In the genomic region with DNA sequence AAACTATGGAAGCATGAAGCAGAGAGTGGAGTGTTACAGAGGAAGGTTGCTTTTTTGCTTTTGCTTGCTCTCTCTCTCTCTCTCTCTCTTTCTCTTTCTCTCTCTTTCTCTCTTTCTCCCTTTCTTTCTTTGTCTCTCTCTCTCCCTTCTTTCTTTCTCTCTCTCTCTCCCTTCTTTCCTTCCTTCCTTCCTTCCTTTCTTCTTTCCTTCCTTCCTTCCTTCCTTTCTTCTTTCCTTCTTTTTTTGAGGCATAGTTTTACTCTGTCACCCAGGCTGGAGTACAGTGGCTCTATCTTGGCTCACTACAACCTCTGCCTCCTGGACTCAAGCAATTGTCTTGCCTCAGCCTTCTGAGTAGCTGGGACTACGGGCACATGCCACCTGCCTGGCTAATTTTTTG, we compare ENCODE assay signal across 2 cellular contexts.
TF ChIP-seq lines count a peak whose summit lies in the region.

No MANE protein-coding gene starts in this region.

TF ChIP-seq in liver, 16 proteins besides CTCF, POLR2A, EP300 and RAD21:
- TF ChIP-seq HNF4G (IDR thresholded peaks at IDR 0.05) = no peak
- TF ChIP-seq FOXA2 (IDR thresholded peaks at IDR 0.05) = no peak
- no peak for TF ChIP-seq TAF1 (conservative IDR thresholded peaks at IDR 0.05)
- no peak for TF ChIP-seq REST (IDR thresholded peaks at IDR 0.05)
- no peak for TF ChIP-seq JUND (IDR thresholded peaks at IDR 0.05)
- TF ChIP-seq RXRA (IDR thresholded peaks at IDR 0.05) = no peak
- no peak for TF ChIP-seq GABPA (IDR thresholded peaks at IDR 0.05 in 1 of 2, conservative IDR thresholded peaks at IDR 0.05 in 1 of 2)
- TF ChIP-seq ZBTB33 (IDR thresholded peaks at IDR 0.05) = no peak
- no peak for TF ChIP-seq YY1 (IDR thresholded peaks at IDR 0.05)
- no peak for TF ChIP-seq HNF4A (conservative IDR thresholded peaks at IDR 0.05)
- TF ChIP-seq, protein P1, sequence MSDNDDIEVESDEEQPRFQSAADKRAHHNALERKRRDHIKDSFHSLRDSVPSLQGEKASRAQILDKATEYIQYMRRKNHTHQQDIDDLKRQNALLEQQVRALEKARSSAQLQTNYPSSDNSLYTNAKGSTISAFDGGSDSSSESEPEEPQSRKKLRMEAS (IDR thresholded peaks at IDR 0.05) = no peak
- no peak for TF ChIP-seq SP1 (IDR thresholded peaks at IDR 0.05)

TF ChIP-seq in HepG2, 621 proteins besides CTCF, POLR2A, EP300 and RAD21:
- TF ChIP-seq, protein P2, sequence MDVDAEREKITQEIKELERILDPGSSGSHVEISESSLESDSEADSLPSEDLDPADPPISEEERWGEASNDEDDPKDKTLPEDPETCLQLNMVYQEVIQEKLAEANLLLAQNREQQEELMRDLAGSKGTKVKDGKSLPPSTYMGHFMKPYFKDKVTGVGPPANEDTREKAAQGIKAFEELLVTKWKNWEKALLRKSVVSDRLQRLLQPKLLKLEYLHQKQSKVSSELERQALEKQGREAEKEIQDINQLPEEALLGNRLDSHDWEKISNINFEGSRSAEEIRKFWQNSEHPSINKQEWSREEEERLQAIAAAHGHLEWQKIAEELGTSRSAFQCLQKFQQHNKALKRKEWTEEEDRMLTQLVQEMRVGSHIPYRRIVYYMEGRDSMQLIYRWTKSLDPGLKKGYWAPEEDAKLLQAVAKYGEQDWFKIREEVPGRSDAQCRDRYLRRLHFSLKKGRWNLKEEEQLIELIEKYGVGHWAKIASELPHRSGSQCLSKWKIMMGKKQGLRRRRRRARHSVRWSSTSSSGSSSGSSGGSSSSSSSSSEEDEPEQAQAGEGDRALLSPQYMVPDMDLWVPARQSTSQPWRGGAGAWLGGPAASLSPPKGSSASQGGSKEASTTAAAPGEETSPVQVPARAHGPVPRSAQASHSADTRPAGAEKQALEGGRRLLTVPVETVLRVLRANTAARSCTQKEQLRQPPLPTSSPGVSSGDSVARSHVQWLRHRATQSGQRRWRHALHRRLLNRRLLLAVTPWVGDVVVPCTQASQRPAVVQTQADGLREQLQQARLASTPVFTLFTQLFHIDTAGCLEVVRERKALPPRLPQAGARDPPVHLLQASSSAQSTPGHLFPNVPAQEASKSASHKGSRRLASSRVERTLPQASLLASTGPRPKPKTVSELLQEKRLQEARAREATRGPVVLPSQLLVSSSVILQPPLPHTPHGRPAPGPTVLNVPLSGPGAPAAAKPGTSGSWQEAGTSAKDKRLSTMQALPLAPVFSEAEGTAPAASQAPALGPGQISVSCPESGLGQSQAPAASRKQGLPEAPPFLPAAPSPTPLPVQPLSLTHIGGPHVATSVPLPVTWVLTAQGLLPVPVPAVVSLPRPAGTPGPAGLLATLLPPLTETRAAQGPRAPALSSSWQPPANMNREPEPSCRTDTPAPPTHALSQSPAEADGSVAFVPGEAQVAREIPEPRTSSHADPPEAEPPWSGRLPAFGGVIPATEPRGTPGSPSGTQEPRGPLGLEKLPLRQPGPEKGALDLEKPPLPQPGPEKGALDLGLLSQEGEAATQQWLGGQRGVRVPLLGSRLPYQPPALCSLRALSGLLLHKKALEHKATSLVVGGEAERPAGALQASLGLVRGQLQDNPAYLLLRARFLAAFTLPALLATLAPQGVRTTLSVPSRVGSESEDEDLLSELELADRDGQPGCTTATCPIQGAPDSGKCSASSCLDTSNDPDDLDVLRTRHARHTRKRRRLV (CRISPR knock-in tag; IDR thresholded peaks at IDR 0.05) = no peak
- TF ChIP-seq ZNF383 (CRISPR knock-in tag; IDR thresholded peaks at IDR 0.05; ENCODE audit: borderline replicate concordance) = no peak
- TF ChIP-seq ZNF788 (CRISPR knock-in tag; IDR thresholded peaks at IDR 0.05; ENCODE audit: borderline replicate concordance) = no peak
- no peak for TF ChIP-seq ZNF263 (CRISPR knock-in tag; IDR thresholded peaks at IDR 0.05)
- TF ChIP-seq, protein P3, sequence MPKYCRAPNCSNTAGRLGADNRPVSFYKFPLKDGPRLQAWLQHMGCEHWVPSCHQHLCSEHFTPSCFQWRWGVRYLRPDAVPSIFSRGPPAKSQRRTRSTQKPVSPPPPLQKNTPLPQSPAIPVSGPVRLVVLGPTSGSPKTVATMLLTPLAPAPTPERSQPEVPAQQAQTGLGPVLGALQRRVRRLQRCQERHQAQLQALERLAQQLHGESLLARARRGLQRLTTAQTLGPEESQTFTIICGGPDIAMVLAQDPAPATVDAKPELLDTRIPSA (CRISPR knock-in tag; IDR thresholded peaks at IDR 0.05; ENCODE audit: borderline replicate concordance) = no peak
- TF ChIP-seq TBP (CRISPR knock-in tag; IDR thresholded peaks at IDR 0.05) = no peak
- TF ChIP-seq, protein P4, sequence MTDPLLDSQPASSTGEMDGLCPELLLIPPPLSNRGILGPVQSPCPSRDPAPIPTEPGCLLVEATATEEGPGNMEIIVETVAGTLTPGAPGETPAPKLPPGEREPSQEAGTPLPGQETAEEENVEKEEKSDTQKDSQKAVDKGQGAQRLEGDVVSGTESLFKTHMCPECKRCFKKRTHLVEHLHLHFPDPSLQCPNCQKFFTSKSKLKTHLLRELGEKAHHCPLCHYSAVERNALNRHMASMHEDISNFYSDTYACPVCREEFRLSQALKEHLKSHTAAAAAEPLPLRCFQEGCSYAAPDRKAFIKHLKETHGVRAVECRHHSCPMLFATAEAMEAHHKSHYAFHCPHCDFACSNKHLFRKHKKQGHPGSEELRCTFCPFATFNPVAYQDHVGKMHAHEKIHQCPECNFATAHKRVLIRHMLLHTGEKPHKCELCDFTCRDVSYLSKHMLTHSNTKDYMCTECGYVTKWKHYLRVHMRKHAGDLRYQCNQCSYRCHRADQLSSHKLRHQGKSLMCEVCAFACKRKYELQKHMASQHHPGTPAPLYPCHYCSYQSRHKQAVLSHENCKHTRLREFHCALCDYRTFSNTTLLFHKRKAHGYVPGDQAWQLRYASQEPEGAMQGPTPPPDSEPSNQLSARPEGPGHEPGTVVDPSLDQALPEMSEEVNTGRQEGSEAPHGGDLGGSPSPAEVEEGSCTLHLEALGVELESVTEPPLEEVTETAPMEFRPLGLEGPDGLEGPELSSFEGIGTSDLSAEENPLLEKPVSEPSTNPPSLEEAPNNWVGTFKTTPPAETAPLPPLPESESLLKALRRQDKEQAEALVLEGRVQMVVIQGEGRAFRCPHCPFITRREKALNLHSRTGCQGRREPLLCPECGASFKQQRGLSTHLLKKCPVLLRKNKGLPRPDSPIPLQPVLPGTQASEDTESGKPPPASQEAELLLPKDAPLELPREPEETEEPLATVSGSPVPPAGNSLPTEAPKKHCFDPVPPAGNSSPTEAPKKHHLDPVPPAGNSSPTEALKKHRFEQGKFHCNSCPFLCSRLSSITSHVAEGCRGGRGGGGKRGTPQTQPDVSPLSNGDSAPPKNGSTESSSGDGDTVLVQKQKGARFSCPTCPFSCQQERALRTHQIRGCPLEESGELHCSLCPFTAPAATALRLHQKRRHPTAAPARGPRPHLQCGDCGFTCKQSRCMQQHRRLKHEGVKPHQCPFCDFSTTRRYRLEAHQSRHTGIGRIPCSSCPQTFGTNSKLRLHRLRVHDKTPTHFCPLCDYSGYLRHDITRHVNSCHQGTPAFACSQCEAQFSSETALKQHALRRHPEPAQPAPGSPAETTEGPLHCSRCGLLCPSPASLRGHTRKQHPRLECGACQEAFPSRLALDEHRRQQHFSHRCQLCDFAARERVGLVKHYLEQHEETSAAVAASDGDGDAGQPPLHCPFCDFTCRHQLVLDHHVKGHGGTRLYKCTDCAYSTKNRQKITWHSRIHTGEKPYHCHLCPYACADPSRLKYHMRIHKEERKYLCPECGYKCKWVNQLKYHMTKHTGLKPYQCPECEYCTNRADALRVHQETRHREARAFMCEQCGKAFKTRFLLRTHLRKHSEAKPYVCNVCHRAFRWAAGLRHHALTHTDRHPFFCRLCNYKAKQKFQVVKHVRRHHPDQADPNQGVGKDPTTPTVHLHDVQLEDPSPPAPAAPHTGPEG (CRISPR knock-in tag; IDR thresholded peaks at IDR 0.05) = no peak
- no peak for TF ChIP-seq JDP2 (CRISPR knock-in tag; IDR thresholded peaks at IDR 0.05; ENCODE audit: borderline replicate concordance)
- no peak for TF ChIP-seq ZNF883 (CRISPR knock-in tag; IDR thresholded peaks at IDR 0.05; ENCODE audit: not compliant biosample characterization)
- no peak for TF ChIP-seq DNMT3B (CRISPR knock-in tag; conservative IDR thresholded peaks at IDR 0.05)
- no peak for TF ChIP-seq ZNF510 (CRISPR knock-in tag; IDR thresholded peaks at IDR 0.05; ENCODE audit: low read depth)
- TF ChIP-seq ZNF570 (CRISPR knock-in tag; IDR thresholded peaks at IDR 0.05; ENCODE audit: borderline replicate concordance) = no peak
- TF ChIP-seq, protein P5, sequence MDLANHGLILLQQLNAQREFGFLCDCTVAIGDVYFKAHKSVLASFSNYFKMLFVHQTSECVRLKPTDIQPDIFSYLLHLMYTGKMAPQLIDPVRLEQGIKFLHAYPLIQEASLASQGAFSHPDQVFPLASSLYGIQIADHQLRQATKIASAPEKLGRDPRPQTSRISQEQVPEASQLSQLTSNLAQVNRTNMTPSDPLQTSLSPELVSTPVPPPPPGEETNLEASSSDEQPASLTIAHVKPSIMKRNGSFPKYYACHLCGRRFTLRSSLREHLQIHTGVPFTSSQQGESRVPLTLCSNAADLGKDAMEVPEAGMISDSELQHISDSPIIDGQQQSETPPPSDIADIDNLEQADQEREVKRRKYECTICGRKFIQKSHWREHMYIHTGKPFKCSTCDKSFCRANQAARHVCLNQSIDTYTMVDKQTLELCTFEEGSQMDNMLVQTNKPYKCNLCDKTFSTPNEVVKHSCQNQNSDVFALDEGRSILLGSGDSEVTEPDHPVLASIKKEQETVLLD (CRISPR knock-in tag; IDR thresholded peaks at IDR 0.05; ENCODE audit: low read depth) = no peak
- no peak for TF ChIP-seq ZNF564 (CRISPR knock-in tag; IDR thresholded peaks at IDR 0.05)
- TF ChIP-seq TGIF2 (CRISPR knock-in tag; IDR thresholded peaks at IDR 0.05) = no peak
TF ChIP-seq in HepG2: peak in this region for 0.
